Comparison of ENCODE assay signal across 12 cellular contexts in the genomic region with DNA sequence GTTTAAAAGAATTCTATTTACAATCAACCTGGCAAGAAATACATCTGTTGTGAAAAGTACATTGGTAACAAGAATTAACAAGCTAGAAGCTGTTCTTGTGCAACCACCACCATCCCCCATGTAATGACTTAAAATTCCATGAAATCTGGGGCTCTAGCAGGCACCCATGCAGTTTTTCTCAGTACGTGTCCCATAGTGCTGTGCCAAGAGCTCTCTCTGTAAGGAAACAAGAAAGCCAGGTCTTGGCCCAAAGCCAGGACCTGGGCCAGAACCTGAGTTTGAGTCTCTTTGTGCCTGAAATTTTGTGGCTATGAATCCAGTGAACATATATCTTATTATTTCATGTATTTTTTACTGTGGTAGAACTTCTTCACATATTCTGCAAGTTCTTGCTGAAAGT. TPM values are rescaled to one million over a fixed set of nuclear protein-coding genes. Genes with fewer than 3 reads are reported as not detected.
A peak's percentile ranks its signal among the peaks of the same experiment; 100 is the strongest.
DNase-seq lines count a peak whose midpoint lies in the region; ATAC-seq and TF ChIP-seq lines count a peak whose summit lies in the region.
"Had no signal": no experiment of that assay in that cellular context is flagged by ENCODE, and none has a peak within 500 bp of the region (broad histone marks: within the 10 kb centered on the region; RNA-seq: fewer than 3 reads in every experiment).

No MANE protein-coding gene starts in this region.

- H3K36me3 ChIP-seq in SK-N-MC (ENCODE audit: insufficient read depth, low read length) (no peaks in the 10 kb centered on the region), sigmoid colon (no peaks in the 10 kb centered on the region)

- DNase-seq in DMS79 treated with DMSO at 0.1 percent for 48 hours (lab: John Stamatoyannopoulos, UW): peak; percentile 12
- no peak for DNase-seq in DMS79 (lab: John Stamatoyannopoulos, UW)
- DNase-seq in SK-N-MC (ENCODE audit: low read depth, low spot score): peak; percentile 39
- peak; percentile 47 for DNase-seq in fibroblast of peridontal ligament (ENCODE audit: extremely low read depth)
- DNase-seq in sigmoid colon: peak; percentile 75
- no peak for DNase-seq in NCI-H1694 treated with DMSO at 0.1 percent for 48 hours (lab: John Stamatoyannopoulos, UW)
- no peak for DNase-seq in activated CD4-positive, CD25-positive, alpha-beta regulatory T cell (lab: John Stamatoyannopoulos, UW)
- DNase-seq: 8988T, DND-41, KG1, RPMI8226 had no signal

- intact Hi-C loops in sigmoid colon (cut with DNase I): no loop called here

- H3K27me3 ChIP-seq in sigmoid colon: no peaks in the 10 kb centered on the region

- TF ChIP-seq EP300 in sigmoid colon (IDR thresholded peaks at IDR 0.05): no peak

- H3K9me3 ChIP-seq in SK-N-MC (ENCODE audit: low read depth, low read length) (no peaks in the 10 kb centered on the region), sigmoid colon (no peaks in the 10 kb centered on the region)

- no peak overlapping the region for H3K9ac ChIP-seq in SK-N-MC (ENCODE audit: insufficient read length)

- H3K4me1 ChIP-seq in sigmoid colon: peaks cover 0 to 30% (median 21%) of the 10 kb centered on the region in 4 donors

- H3K27ac ChIP-seq in SK-N-MC: peak overlapping the region; percentile 36; the same call in 1 of the 2 replicates
- H3K27ac ChIP-seq in sigmoid colon: peak overlapping the region in 3 of 4 donors; percentile 1 to 49 (median 6)

- no peak for ATAC-seq in HG02678 (IDR thresholded peaks at IDR 0.05; ENCODE audit: unreplicated experiment)

- no peak for TF ChIP-seq CTCF in sigmoid colon (IDR thresholded peaks at IDR 0.05)

- 51 to 61% methylated on average over 1 of the region's 1 CpG for WGBS in sigmoid colon, 2 donors

- H3K4me3 ChIP-seq in SK-N-MC (peak overlapping the region; percentile 11; the same call in 1 of the 2 replicates), sigmoid colon (no peak overlapping the region)

- no peak for TF ChIP-seq POLR2A in sigmoid colon (IDR thresholded peaks at IDR 0.05)

RNA-seq across cellular contexts. Expression of a gene that starts 46.6 kb away (rescaled TPM):
- total RNA-seq in sigmoid colon: 10 to 100 TPM; 20.2 to 35.5 (median 22.2) TPM
- polyA plus RNA-seq in sigmoid colon: 10 to 100 TPM; 13.8 to 35.8 (median 18.3) TPM

Comparison
In these comparisons a context has a peak if more than half of its experiments do, and no peak if none do; other contexts are left out.
1. DNase-seq: peak in DMS79 treated with DMSO at 0.1 percent for 48 hours (single experiment), SK-N-MC (single experiment), fibroblast of peridontal ligament (single experiment) and sigmoid colon (single experiment); none in DMS79 (single experiment), NCI-H1694 treated with DMSO at 0.1 percent for 48 hours (single experiment) and activated CD4-positive, CD25-positive, alpha-beta regulatory T cell (0 of 4).